In the genomic region with DNA sequence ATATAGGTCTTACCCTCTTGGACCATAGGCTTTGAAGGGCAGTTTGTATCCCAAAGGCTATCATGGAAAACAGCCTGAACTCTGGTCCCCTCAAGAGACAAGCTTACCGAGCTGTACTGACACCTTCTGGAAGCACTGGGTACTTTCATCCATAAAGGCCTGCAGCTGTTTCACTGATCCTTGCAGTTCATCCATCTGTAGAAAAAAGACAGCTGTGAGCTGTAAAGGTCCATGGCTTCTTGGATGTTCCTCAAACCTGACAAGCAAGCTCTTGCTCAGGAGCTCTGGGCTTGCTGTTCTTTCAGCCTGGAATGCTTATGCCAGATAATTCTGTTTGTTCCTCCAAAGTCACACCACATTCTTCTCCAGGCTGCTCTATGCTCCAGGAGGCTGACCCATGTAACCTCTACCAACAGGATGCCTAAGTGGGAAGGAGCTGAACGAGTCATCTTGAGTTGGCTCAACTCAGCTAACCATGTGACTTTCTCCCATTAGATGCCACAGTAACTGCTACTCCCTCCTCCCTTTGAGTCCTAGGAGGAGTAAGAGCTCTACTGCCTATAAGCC, we compare ENCODE assay signal across 8 cellular contexts. TPM values are rescaled to one million over a fixed set of nuclear protein-coding genes. Genes with fewer than 3 reads are reported as not detected.
DNase-seq lines count a peak whose midpoint lies in the region; ATAC-seq, FAIRE-seq and TF ChIP-seq lines count a peak whose summit lies in the region.

No MANE protein-coding gene starts in this region.

- H3K36me3 ChIP-seq in SU-DHL-6 (ENCODE audit: low read length) (peaks cover 39% of the 10 kb centered on the region), brain microvascular endothelial cell (replicated peaks) (peaks cover 9% of the 10 kb centered on the region), small intestine (ENCODE audit: control insufficient read depth in 2 of 2, insufficient read depth in 2 of 2, low read length in 2 of 2) (peaks cover 3 to 6% of the 10 kb centered on the region in 2 donors)

- TF ChIP-seq CTCF in SU-DHL-6 (IDR thresholded peaks at IDR 0.05; ENCODE audit: insufficient read depth, low read length, poor library complexity, severe bottlenecking) (peak; percentile 29), brain microvascular endothelial cell (IDR thresholded peaks at IDR 0.05; ENCODE audit: low read depth, low read length, missing control alignments) (peak; percentile 87)

- no peaks in the 10 kb centered on the region for H3K79me2 ChIP-seq in SU-DHL-6 (ENCODE audit: insufficient read depth, low read length)

- in situ Hi-C loops in brain microvascular endothelial cell (cut with HindIII; ENCODE audit: low pct_ligation_motif_present, low sequenced_read_pairs) = no loop called here

- H4K20me1 ChIP-seq in SU-DHL-6 (ENCODE audit: low read depth, low read length) = no peaks in the 10 kb centered on the region

- no peak overlapping the region for H3K9ac ChIP-seq in SU-DHL-6 (ENCODE audit: low read length)

- no peak for FAIRE-seq in small intestine (lab: Jason Lieb, UNC)

- H3K4me1 ChIP-seq in small intestine (ENCODE audit: control insufficient read depth in 2 of 2, insufficient read depth in 1 of 2, low read depth in 1 of 2, low read length in 1 of 2) = no peaks in the 10 kb centered on the region

- no peak overlapping the region for H3K27ac ChIP-seq in SU-DHL-6 (ENCODE audit: low read depth, low read length)
- H3K27ac ChIP-seq in brain microvascular endothelial cell = no peak overlapping the region
- no peak overlapping the region for H3K27ac ChIP-seq in small intestine (ENCODE audit: low read depth in 1 of 2, low read length in 1 of 2)

- WGBS in small intestine, 3 donors = 9 to 13% (median 11%) methylated on average over 2 of the region's 2 CpGs

- H2AFZ ChIP-seq in SU-DHL-6 (ENCODE audit: low read depth, low read length, severe bottlenecking) = no peak overlapping the region

- no peak overlapping the region for H3K4me2 ChIP-seq in SU-DHL-6 (ENCODE audit: low read depth, low read length, poor library complexity, severe bottlenecking)

- H3K9me3 ChIP-seq in SU-DHL-6 (ENCODE audit: insufficient read depth, low read length) (no peaks in the 10 kb centered on the region), small intestine (ENCODE audit: control insufficient read depth, low read depth) (no peaks in the 10 kb centered on the region)

- peaks cover 9% of the 10 kb centered on the region; the same call in 1 of the 2 replicates for H3F3A ChIP-seq in SU-DHL-6 (ENCODE audit: insufficient read depth)

- DNase-seq in NCI-H2081 (lab: John Stamatoyannopoulos, UW) (peak; percentile 34 to 56), NCI-H2081 treated with DMSO at 0.1 percent for 48 hours (lab: John Stamatoyannopoulos, UW) (no peak), NAMALWA (ENCODE audit: low spot score) (peak; percentile 80), brain microvascular endothelial cell (peak; percentile 53), iPS-NIHi7 (ENCODE audit: extremely low spot score) (peak; percentile 82), small intestine (peak; percentile 75)

- no peak for ATAC-seq in HG03045 (IDR thresholded peaks at IDR 0.05; ENCODE audit: unreplicated experiment)

- H3K4me3 ChIP-seq in SU-DHL-6 (ENCODE audit: insufficient read depth, low read length, poor library complexity, severe bottlenecking) (no peak overlapping the region), brain microvascular endothelial cell (ENCODE audit: low read depth, low read length) (no peak overlapping the region), small intestine (ENCODE audit: low read depth in 1 of 2, low read length in 2 of 2) (no peak overlapping the region)

- no peaks in the 10 kb centered on the region for H3K9me2 ChIP-seq in SU-DHL-6 (replicated peaks; ENCODE audit: insufficient read depth, low read length)

- H3K27me3 ChIP-seq in SU-DHL-6 (ENCODE audit: low read length) (no peaks in the 10 kb centered on the region), brain microvascular endothelial cell (replicated peaks) (no peaks in the 10 kb centered on the region), small intestine (ENCODE audit: control insufficient read depth in 2 of 2, insufficient read depth in 2 of 2, low read length in 2 of 2) (no peaks in the 10 kb centered on the region)

RNA-seq across cellular contexts. Expression of a gene that starts 8.8 kb away (rescaled TPM):
- polyA plus RNA-seq in small intestine = 10 to 100 TPM; 23.8 to 40.9 (median 26.5) TPM

RNA-seq across cellular contexts. Expression of a gene that starts 18.8 kb away (rescaled TPM):
- polyA plus RNA-seq in small intestine = 10 to 100 TPM in 2 of 3 donors, 1 to 10 TPM in 1; 8.9 to 12.5 (median 10.7) TPM
